In the genomic region with DNA sequence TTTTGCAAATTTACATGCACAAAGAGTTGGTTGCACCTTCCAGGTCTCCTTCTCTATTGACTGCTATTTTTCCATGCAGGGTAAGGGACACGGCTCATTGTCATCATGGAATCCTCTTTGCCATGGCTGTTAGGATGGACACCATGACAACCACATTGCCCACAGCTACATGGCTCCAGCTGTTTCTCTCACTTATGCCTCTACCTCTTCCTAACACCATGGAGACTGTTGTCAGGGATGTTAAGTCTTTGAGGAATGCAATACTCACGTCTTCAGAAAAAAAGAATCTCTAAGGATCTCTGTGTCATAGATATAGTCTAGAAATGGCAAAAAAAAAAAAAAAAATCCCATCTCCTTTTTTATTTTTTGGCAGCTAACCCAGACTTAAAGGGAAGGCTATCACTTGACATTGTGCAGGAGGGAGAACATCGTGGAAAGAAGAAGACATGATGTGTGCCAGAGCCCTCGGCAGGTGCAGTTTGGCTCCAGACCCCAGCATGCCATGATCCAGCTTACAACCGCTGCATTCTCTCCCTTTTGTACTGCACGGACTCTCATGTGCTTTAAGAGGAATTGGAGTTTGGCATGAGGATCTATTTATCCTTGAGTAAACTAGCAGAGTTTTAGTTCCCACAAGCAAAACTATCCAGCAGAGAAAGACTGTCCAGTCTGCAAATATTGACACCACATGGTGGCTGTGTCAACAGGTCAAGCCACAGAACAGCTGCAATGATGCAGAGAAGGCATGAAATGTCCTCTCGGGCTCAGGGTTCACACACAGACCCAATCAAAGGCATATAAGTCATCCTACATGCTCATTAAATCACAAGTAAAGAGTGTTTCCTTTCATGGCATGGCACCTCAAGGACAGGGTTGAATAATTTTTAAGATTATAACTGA, we compare ENCODE assay signal across 16 cellular contexts.
DNase-seq lines count a peak whose midpoint lies in the region; ATAC-seq, FAIRE-seq and TF ChIP-seq lines count a peak whose summit lies in the region.
"Had no signal": no experiment of that assay in that cellular context is flagged by ENCODE, and none has a peak within 500 bp of the region (broad histone marks: within the 10 kb centered on the region; RNA-seq: fewer than 3 reads in every experiment).

No MANE protein-coding gene starts in this region.

- H3K36me3 ChIP-seq in astrocyte (ENCODE audit: insufficient read depth, low read length) (no peaks in the 10 kb centered on the region), BE2C (no peaks in the 10 kb centered on the region)
- H3K36me3 ChIP-seq: MG63 had no signal

- H3K27ac ChIP-seq in astrocyte (ENCODE audit: low read depth, low read length), result no peak overlapping the region
- H3K27ac ChIP-seq: 22Rv1 had no signal

- H4K20me1 ChIP-seq in astrocyte (ENCODE audit: insufficient read depth, low read length), result no peaks in the 10 kb centered on the region

- H3K4me1 ChIP-seq in astrocyte (ENCODE audit: insufficient read depth, low read length) (peaks cover 4% of the 10 kb centered on the region), BE2C (no peaks in the 10 kb centered on the region)

- H2AFZ ChIP-seq in astrocyte (ENCODE audit: low read depth, low read length), result no peak overlapping the region

- ATAC-seq in left lobe of liver (peak; percentile 99), HG02870 (IDR thresholded peaks at IDR 0.05; ENCODE audit: unreplicated experiment) (no peak)

- no peak for TF ChIP-seq CTCF in astrocyte (IDR thresholded peaks at IDR 0.05; ENCODE audit: insufficient read depth, low read depth, low read length)
- TF ChIP-seq CTCF in BE2C (IDR thresholded peaks at IDR 0.05; ENCODE audit: low read depth, low read length), result no peak

- H3K27me3 ChIP-seq in astrocyte (ENCODE audit: insufficient read depth, low read length) (peaks cover 4% of the 10 kb centered on the region), BE2C (no peaks in the 10 kb centered on the region)
- H3K27me3 ChIP-seq: MG63 had no signal

- no peak overlapping the region for H3K9ac ChIP-seq in astrocyte (ENCODE audit: low read length)

- H3K27me3 Mint-ChIP-seq in astrocyte (ENCODE audit: low read depth, unreplicated experiment), result peaks cover 8% of the 10 kb centered on the region

- no peak for FAIRE-seq in astrocyte (lab: Jason Lieb, UNC)
- FAIRE-seq: islet of Langerhans, urothelium cell line had no signal

- H3K4me3 Mint-ChIP-seq in astrocyte (ENCODE audit: unreplicated experiment), result no peak overlapping the region

- no peaks in the 10 kb centered on the region for H3K79me2 ChIP-seq in astrocyte (ENCODE audit: insufficient read depth, low read length)

- H3K4me1 Mint-ChIP-seq in astrocyte (ENCODE audit: low read depth, unreplicated experiment), result peaks cover 10% of the 10 kb centered on the region

- H3K9me3 ChIP-seq in astrocyte (ENCODE audit: insufficient read depth, low read depth, low read length), result no peaks in the 10 kb centered on the region
- H3K9me3 ChIP-seq in BE2C, result no peaks in the 10 kb centered on the region
- H3K9me3 ChIP-seq: MG63 had no signal

- peak overlapping the region; percentile 61 for H3K27ac Mint-ChIP-seq in astrocyte (ENCODE audit: unreplicated experiment)

- H3K9me3 Mint-ChIP-seq in astrocyte (ENCODE audit: unreplicated experiment), result no peaks in the 10 kb centered on the region

- H3K36me3 Mint-ChIP-seq in astrocyte (ENCODE audit: low read depth, unreplicated experiment), result no peaks in the 10 kb centered on the region

- DNase-seq in NCI-H1417 (lab: John Stamatoyannopoulos, UW) (peak; percentile 1 to 59 (median 30)), NCI-H1417 treated with DMSO at 0.1 percent for 48 hours (lab: John Stamatoyannopoulos, UW) (no peak), astrocyte (ENCODE audit: low read depth) (peak; percentile 79), left lobe of liver (ENCODE audit: low spot score) (peak; percentile 69), smooth muscle cell of the brain vasculature (ENCODE audit: low read depth, low spot score) (peak; percentile 64), BE2C (no peak), NCI-H1092 (lab: John Stamatoyannopoulos, UW) (no peak)
- DNase-seq: activated CD8-positive, alpha-beta memory T cell treated with anti-CD3 and anti-CD28 coated beads, Interleukin-2, amount 50 U/mL, for 48 hours; amygdala; GOT3; MG63; posterior cingulate gyrus had no signal

- no peak overlapping the region for H3K4me2 ChIP-seq in astrocyte (ENCODE audit: low read length)

- H3K4me3 ChIP-seq in astrocyte (ENCODE audit: insufficient read depth, low read depth, low read length), result no peak overlapping the region
- H3K4me3 ChIP-seq in BE2C (ENCODE audit: low read depth, low read length), result no peak overlapping the region
- H3K4me3 ChIP-seq: MG63 had no signal

Comparison
In these comparisons a context has a peak if more than half of its experiments do, and no peak if none do; other contexts are left out.
1. DNase-seq: peak in NCI-H1417 (3 of 3), astrocyte (single experiment), left lobe of liver (single experiment) and smooth muscle cell of the brain vasculature (single experiment); none in NCI-H1417 treated with DMSO at 0.1 percent for 48 hours (single experiment), BE2C (single experiment) and NCI-H1092 (single experiment).